23 cellular contexts compared by ENCODE assay signal in the genomic region with DNA sequence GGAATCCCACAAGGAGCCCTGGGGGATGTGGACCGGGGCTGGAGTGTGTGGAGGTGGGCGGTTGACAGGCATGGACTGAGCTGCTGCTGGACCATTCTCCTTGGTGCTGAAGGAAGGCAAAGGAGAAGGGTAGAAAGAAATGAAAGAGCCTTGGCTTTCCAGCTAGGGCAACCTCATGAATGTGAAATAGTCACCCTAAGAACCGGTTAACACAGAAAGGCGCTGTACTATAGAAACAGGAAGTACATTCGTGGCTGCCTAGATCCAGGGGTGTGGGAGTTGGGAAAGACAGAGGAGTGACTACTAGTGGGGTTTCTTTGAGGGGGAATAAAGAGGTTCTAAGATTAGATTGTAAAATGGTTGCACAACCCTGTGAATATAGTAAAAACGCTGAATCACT. TPM values are rescaled to one million over a fixed set of nuclear protein-coding genes. Genes with fewer than 3 reads are reported as not detected.
"Had no signal": no experiment of that assay in that cellular context is flagged by ENCODE, and none has a peak within 500 bp of the region (broad histone marks: within the 10 kb centered on the region; RNA-seq: fewer than 3 reads in every experiment).

No MANE protein-coding gene starts in this region.

RNA-seq across cellular contexts. Expression of gene C22orf42, which starts 7.5 kb away (rescaled TPM):
- total RNA-seq: colonic mucosa; dermis blood vessel endothelial cell; endothelial cell of umbilical vein; epithelial cell of proximal tubule; fibroblast of lung; foreskin keratinocyte; gastroesophageal sphincter; heart left ventricle; hepatocyte; kidney; left lobe of liver; liver; lung microvascular endothelial cell; mucosa of gallbladder; naive thymus-derived CD4-positive, alpha-beta T cell; osteoblast; right atrium auricular region; sciatic nerve; smooth muscle cell; suprapubic skin; thyroid gland; urinary bladder had no signal
- polyA plus RNA-seq: endothelial cell of umbilical vein; fibroblast of lung; foreskin keratinocyte; heart left ventricle; hepatocyte; liver; naive thymus-derived CD4-positive, alpha-beta T cell; smooth muscle cell; urinary bladder had no signal

RNA-seq across cellular contexts. Expression of gene RFPL2, which starts 53.3 kb away (rescaled TPM):
- total RNA-seq: colonic mucosa, dermis blood vessel endothelial cell, endothelial cell of umbilical vein, epithelial cell of proximal tubule, esophagus muscularis mucosa, fibroblast of lung, foreskin keratinocyte, heart left ventricle, kidney, left lobe of liver, lung microvascular endothelial cell, osteoblast, right atrium auricular region, sciatic nerve, smooth muscle cell, suprapubic skin, thyroid gland, urinary bladder had no signal
- polyA plus RNA-seq: endothelial cell of umbilical vein, fibroblast of lung, foreskin keratinocyte, heart left ventricle, hepatocyte, smooth muscle cell, urinary bladder had no signal
